In genomic region chr11:122656073-122656630, GRCh38 we compare ENCODE assay signal across 8 cellular contexts. TPM values are rescaled to one million over a fixed set of nuclear protein-coding genes. Genes with fewer than 3 reads are reported as not detected.
DNase-seq lines count a peak whose midpoint lies in the region; ATAC-seq, FAIRE-seq and TF ChIP-seq lines count a peak whose summit lies in the region.

No MANE protein-coding gene starts in this region.

- TF ChIP-seq POLR2A in prostate gland (IDR thresholded peaks at IDR 0.05) = no peak

- H3K27me3 ChIP-seq in AG04450 (ENCODE audit: control insufficient read depth, insufficient read depth, low read length) (no peaks in the 10 kb centered on the region), prostate gland (replicated peaks; ENCODE audit: insufficient read depth) (no peaks in the 10 kb centered on the region)

- WGBS in prostate gland = under 1% methylated on average over 50 of the region's 66 CpGs

- H3K4me3 ChIP-seq in AG04450 (ENCODE audit: low read depth, low read length) (peak overlapping the region; percentile 84), SK-N-MC (peak overlapping the region; percentile 77), prostate gland (peak overlapping the region; percentile 48 to 73)

- POLR2A ChIA-PET in AG04450 (lab: Yijun Ruan, JAX) = interaction anchor here (0.6 to 2.3 kb wide), 14 partner anchors 10 to 826 kb away, joined by 3 to 13 read pairs (median 6); partner anchors contain the start of gene HSPA8
- POLR2A ChIA-PET in activated naive CD8-positive, alpha-beta T cell treated with anti-CD3 and anti-CD28 coated beads, Interleukin-2, amount 10 ng/mL, durations not matched to agents 7 days and 5 days (lab: Charles Lee) = interaction anchor here (0.6 to 3.6 kb wide), 25 partner anchors 9 to 406 kb away, joined by 3 to 43 read pairs (median 6); partner anchors contain the start of genes CRTAM and HSPA8

- intact Hi-C loops in left ventricle myocardium superior (cut with micrococcal nuclease) = no loop called here
- intact Hi-C loops in prostate gland (cut with DNase I) = no loop called here

- H3K9ac ChIP-seq in SK-N-MC (ENCODE audit: insufficient read length) = no peak overlapping the region

- CTCF ChIA-PET in AG04450 (lab: Charles Lee) = interaction anchor here (0.9 to 2.3 kb wide), 12 partner anchors 9 to 207 kb away, joined by 3 to 12 read pairs (median 3); no protein-coding TSS in a partner anchor

- DNase-seq in AG04450 (ENCODE audit: low read depth, low spot score) = no peak
- DNase-seq in GM19239 (ENCODE audit: insufficient read length, low spot score) = peak; percentile 30
- DNase-seq in SK-N-MC (ENCODE audit: low read depth, low spot score) = no peak
- DNase-seq in activated naive CD8-positive, alpha-beta T cell treated with anti-CD3 and anti-CD28 coated beads, Interleukin-2, amount 10 ng/mL, durations not matched to agents 7 days and 5 days = peak; percentile 73
- DNase-seq in left ventricle myocardium superior = peak; percentile 64
- peak; percentile 26 for DNase-seq in prostate gland (ENCODE audit: low spot score)
- DNase-seq in NCI-H1436 (lab: John Stamatoyannopoulos, UW) = no peak

- peak overlapping the region; percentile 90 for H3K4me3 Mint-ChIP-seq in activated naive CD8-positive, alpha-beta T cell treated with anti-CD3 and anti-CD28 coated beads, Interleukin-2, amount 10 ng/mL, durations not matched to agents 7 days and 5 days

- ATAC-seq in HG03354 (IDR thresholded peaks at IDR 0.05; ENCODE audit: poor library complexity, severe bottlenecking, unreplicated experiment) (peak; percentile 59), left ventricle myocardium superior (peak; percentile 81)
- ATAC-seq in activated naive CD8-positive, alpha-beta T cell treated with anti-CD3 and anti-CD28 coated beads, Interleukin-2, amount 10 ng/mL, durations not matched to agents 7 days and 5 days (ENCODE audit: low read depth) = peak; percentile 59

- peak overlapping the region; percentile 88 for H3K27ac Mint-ChIP-seq in activated naive CD8-positive, alpha-beta T cell treated with anti-CD3 and anti-CD28 coated beads, Interleukin-2, amount 10 ng/mL, durations not matched to agents 7 days and 5 days

- peaks cover 38% of the 10 kb centered on the region for H3K4me1 Mint-ChIP-seq in activated naive CD8-positive, alpha-beta T cell treated with anti-CD3 and anti-CD28 coated beads, Interleukin-2, amount 10 ng/mL, durations not matched to agents 7 days and 5 days

- H3K9me3 ChIP-seq in AG04450 (ENCODE audit: control insufficient read depth, insufficient read depth, low read length) = no peaks in the 10 kb centered on the region; the same call in 1 of the 2 replicates
- H3K9me3 ChIP-seq in SK-N-MC (ENCODE audit: low read depth, low read length) = no peaks in the 10 kb centered on the region
- H3K9me3 ChIP-seq in prostate gland = no peaks in the 10 kb centered on the region

- H3K4me1 ChIP-seq in prostate gland (replicated peaks) = no peaks in the 10 kb centered on the region

- no peak for TF ChIP-seq CTCF in AG04450 (IDR thresholded peaks at IDR 0.05; ENCODE audit: low read depth, low read length)
- TF ChIP-seq CTCF in prostate gland (IDR thresholded peaks at IDR 0.05) = no peak

- peaks cover 18% of the 10 kb centered on the region for H3K27me3 Mint-ChIP-seq in activated naive CD8-positive, alpha-beta T cell treated with anti-CD3 and anti-CD28 coated beads, Interleukin-2, amount 10 ng/mL, durations not matched to agents 7 days and 5 days

- H3K27ac ChIP-seq in AG04450 (ENCODE audit: low read depth, low read length) (peak overlapping the region; percentile 89), SK-N-MC (no peak overlapping the region), prostate gland (peak overlapping the region; percentile 78 to 88)

- FAIRE-seq in GM19239 (lab: Jason Lieb, UNC) = no peak

- H3K36me3 Mint-ChIP-seq in activated naive CD8-positive, alpha-beta T cell treated with anti-CD3 and anti-CD28 coated beads, Interleukin-2, amount 10 ng/mL, durations not matched to agents 7 days and 5 days = peaks cover 9% of the 10 kb centered on the region

- H3K9me3 Mint-ChIP-seq in activated naive CD8-positive, alpha-beta T cell treated with anti-CD3 and anti-CD28 coated beads, Interleukin-2, amount 10 ng/mL, durations not matched to agents 7 days and 5 days = no peaks in the 10 kb centered on the region

- H3K36me3 ChIP-seq in SK-N-MC (ENCODE audit: insufficient read depth, low read length) = no peaks in the 10 kb centered on the region
- no peaks in the 10 kb centered on the region for H3K36me3 ChIP-seq in prostate gland

RNA-seq across cellular contexts. Expression of gene UBASH3B, which starts 0.6 kb away (rescaled TPM):
- 19.1 and 25.0 TPM in 2 replicates for polyA plus RNA-seq in AG04450 (2011; rRNA removed)
- polyA minus RNA-seq in AG04450 (2011; rRNA and poly(A)+ RNA removed) = 93.1 and 124 TPM in 2 replicates
- 10 to 100 TPM; 40.7 to 44.8 TPM for total RNA-seq in activated naive CD8-positive, alpha-beta T cell treated with anti-CD3 and anti-CD28 coated beads, Interleukin-2, amount 10 ng/mL, durations not matched to agents 7 days and 5 days
- total RNA-seq in left ventricle myocardium superior (1.0 TPM), prostate gland (1 to 10 TPM; 1.9 to 9.9 TPM)

Comparison
In these comparisons a context has a peak if more than half of its experiments do, and no peak if none do; other contexts are left out.
1. DNase-seq: peak in GM19239 (single experiment), activated naive CD8-positive, alpha-beta T cell treated with anti-CD3 and anti-CD28 coated beads, Interleukin-2, amount 10 ng/mL, durations not matched to agents 7 days and 5 days (single experiment), left ventricle myocardium superior (single experiment) and prostate gland (single experiment); none in AG04450 (single experiment), SK-N-MC (single experiment) and NCI-H1436 (single experiment).
2. Peak in every context shown above with its lines, with median percentiles within 50 percentile points of each other: H3K4me3 ChIP-seq and ATAC-seq.